Comparison of ENCODE assay signal across 37 cellular contexts in genomic region chr11:42170601-42171000, GRCh38.
"Had no signal": no experiment of that assay in that cellular context is flagged by ENCODE, and none has a peak within 500 bp of the region (broad histone marks: within the 10 kb centered on the region; RNA-seq: fewer than 3 reads in every experiment).

No MANE protein-coding gene starts in this region.

- H3K36me3 Mint-ChIP-seq: activated CD4-positive, alpha-beta memory T cell treated with anti-CD3 and anti-CD28 coated beads for 36 hours; activated CD8-positive, alpha-beta memory T cell treated with anti-CD3 and anti-CD28 coated beads, Interleukin-2, amount 10 ng/mL, durations not matched to agents 7 days and 5 days; activated naive CD8-positive, alpha-beta T cell treated with anti-CD3 and anti-CD28 coated beads for 36 hours had no signal

- DNase-seq: activated B cell treated with CpG ODN at 0.5 μM for 24 hours; activated CD4-positive, alpha-beta memory T cell treated with anti-CD3 and anti-CD28 coated beads for 36 hours; activated CD4-positive, alpha-beta T cell treated with anti-CD3 and anti-CD28 coated beads for 4 hours; activated CD4-positive, alpha-beta T cell treated with anti-CD3 and anti-CD28 coated beads, Interleukin-2, amount 50 U/mL, for 1 hour; activated CD4-positive, CD25-positive, alpha-beta regulatory T cell treated with anti-CD3 and anti-CD28 coated beads, Interleukin-2, amount 50 U/mL, for 72 hours; activated CD8-positive, alpha-beta memory T cell treated with anti-CD3 and anti-CD28 coated beads for 24 hours; activated CD8-positive, alpha-beta memory T cell treated with anti-CD3 and anti-CD28 coated beads, Interleukin-2, amount 10 ng/mL, durations not matched to agents 7 days and 5 days; activated CD8-positive, alpha-beta memory T cell treated with anti-CD3 and anti-CD28 coated beads, Interleukin-2, amount 50 U/mL, for 48 hours; activated effector memory CD4-positive, alpha-beta T cell treated with anti-CD3 and anti-CD28 coated beads, Interleukin-2, amount 50 U/mL, for 16 hours; activated naive CD4-positive, alpha-beta T cell; activated naive CD4-positive, alpha-beta T cell treated with anti-CD3 and anti-CD28 coated beads, Interleukin-2, amount 50 U/mL, for 16 hours; activated naive CD8-positive, alpha-beta T cell treated with anti-CD3 and anti-CD28 coated beads for 36 hours; activated T-cell treated with anti-CD3 and anti-CD28 coated beads, Interleukin-2, amount 50 U/mL, for 72 hours; amniotic stem cell; aorta; Kasumi-1; KG1; MM.1S; NCI-H1092 treated with DMSO at 0.1 percent for 48 hours; NCI-H1417; NCI-H146; NCI-H187; NCI-H2029 treated with DMSO at 0.1 percent for 48 hours; NCI-H2107; NCI-H2171; NCI-H510A; NCI-H526; NCI-H748 treated with DMSO at 0.1 percent for 48 hours; NK-92 treated with Interleukin-12 subunit alpha and Interleukin-12 subunit beta, amount 100 ng/mL, for 24 hours; PC-9; Right ventricle myocardium superior; SW 1271; T-helper 1 cell; T-helper 2 cell; T-helper 9 cell had no signal

- H3K4me1 Mint-ChIP-seq: activated B cell treated with CpG ODN at 0.5 μM for 24 hours; activated CD8-positive, alpha-beta memory T cell treated with anti-CD3 and anti-CD28 coated beads, Interleukin-2, amount 10 ng/mL, durations not matched to agents 7 days and 5 days; activated naive CD8-positive, alpha-beta T cell treated with anti-CD3 and anti-CD28 coated beads for 36 hours; activated T-helper 17 cell treated with anti-CD3 and anti-CD28 coated beads, Interleukin-2, amount 50 U/mL, for 72 hours had no signal

- H3K4me3 ChIP-seq: PC-9 had no signal

- H3K27me3 Mint-ChIP-seq: activated B cell treated with CpG ODN at 0.5 μM for 24 hours; activated CD4-positive, alpha-beta memory T cell treated with anti-CD3 and anti-CD28 coated beads for 36 hours; activated CD8-positive, alpha-beta memory T cell treated with anti-CD3 and anti-CD28 coated beads, Interleukin-2, amount 10 ng/mL, durations not matched to agents 7 days and 5 days; activated naive CD8-positive, alpha-beta T cell treated with anti-CD3 and anti-CD28 coated beads for 36 hours; activated T-helper 17 cell treated with anti-CD3 and anti-CD28 coated beads, Interleukin-2, amount 50 U/mL, for 72 hours had no signal

- H2AFZ ChIP-seq: PC-9 had no signal

- H3K4me3 Mint-ChIP-seq: activated B cell treated with CpG ODN at 0.5 μM for 24 hours; activated CD4-positive, alpha-beta memory T cell treated with anti-CD3 and anti-CD28 coated beads for 36 hours; activated CD8-positive, alpha-beta memory T cell treated with anti-CD3 and anti-CD28 coated beads, Interleukin-2, amount 10 ng/mL, durations not matched to agents 7 days and 5 days; activated naive CD8-positive, alpha-beta T cell treated with anti-CD3 and anti-CD28 coated beads for 36 hours; activated T-cell treated with anti-CD3 and anti-CD28 coated beads, Interleukin-2, amount 50 U/mL, for 72 hours; activated T-helper 17 cell treated with anti-CD3 and anti-CD28 coated beads, Interleukin-2, amount 50 U/mL, for 72 hours had no signal

- H3K4me2 ChIP-seq: PC-9 had no signal

- H3K27ac Mint-ChIP-seq: activated B cell treated with CpG ODN at 0.5 μM for 24 hours; activated CD4-positive, alpha-beta memory T cell treated with anti-CD3 and anti-CD28 coated beads for 36 hours; activated CD8-positive, alpha-beta memory T cell treated with anti-CD3 and anti-CD28 coated beads, Interleukin-2, amount 10 ng/mL, durations not matched to agents 7 days and 5 days; activated naive CD8-positive, alpha-beta T cell treated with anti-CD3 and anti-CD28 coated beads for 36 hours; activated T-cell treated with anti-CD3 and anti-CD28 coated beads, Interleukin-2, amount 50 U/mL, for 72 hours; activated T-helper 17 cell treated with anti-CD3 and anti-CD28 coated beads, Interleukin-2, amount 50 U/mL, for 72 hours had no signal

- H3K27ac ChIP-seq: PC-9, VCaP had no signal
